25 cellular contexts compared by ENCODE assay signal in genomic region chr7:82313269-82313668, GRCh38.
"Had no signal": no experiment of that assay in that cellular context is flagged by ENCODE, and none has a peak within 500 bp of the region (broad histone marks: within the 10 kb centered on the region; RNA-seq: fewer than 3 reads in every experiment).

No MANE protein-coding gene starts in this region.

- H3K4me1 ChIP-seq: ascending aorta, body of pancreas had no signal

- H3K9me3 Mint-ChIP-seq: activated CD4-positive, alpha-beta T cell treated with anti-CD3 and anti-CD28 coated beads, Interleukin-2, amount 10 ng/mL, durations not matched to agents 24 days and 14 days; activated naive CD8-positive, alpha-beta T cell treated with anti-CD3 and anti-CD28 coated beads, Interleukin-2, amount 50 U/mL, for 24 hours; T-helper 1 cell treated with Interleukin-12 subunit alpha and Interleukin-12 subunit beta and Interleukin-4 antibody, amounts not matched to agents 30 μg/mL and 1 μg/mL, for 36 hours had no signal

- H3K36me3 Mint-ChIP-seq: activated naive CD4-positive, alpha-beta T cell treated with anti-CD3 and anti-CD28 coated beads, Interleukin-2, amount 50 U/mL, for 72 hours had no signal

- ATAC-seq: activated naive CD4-positive, alpha-beta T cell treated with anti-CD3 and anti-CD28 coated beads, Interleukin-2, amount 50 U/mL, for 72 hours; activated naive CD8-positive, alpha-beta T cell treated with anti-CD3 and anti-CD28 coated beads, Interleukin-2, amount 50 U/mL, for 24 hours; activated T-cell treated with anti-CD3 and anti-CD28 coated beads, Interleukin-2, amount 50 U/mL, for 4 hours; body of pancreas had no signal

- H3K4me1 Mint-ChIP-seq: activated B cell treated with CpG ODN at 0.5 μM for 24 hours; activated CD4-positive, alpha-beta T cell treated with anti-CD3 and anti-CD28 coated beads, Interleukin-2, amount 10 ng/mL, durations not matched to agents 24 days and 14 days; activated naive CD8-positive, alpha-beta T cell treated with anti-CD3 and anti-CD28 coated beads, Interleukin-2, amount 50 U/mL, for 24 hours; central memory CD8-positive, alpha-beta T cell had no signal

- H3K9me3 ChIP-seq: body of pancreas, MG63 had no signal

- H3K27me3 Mint-ChIP-seq: activated B cell treated with CpG ODN at 0.5 μM for 24 hours; activated CD4-positive, alpha-beta T cell treated with anti-CD3 and anti-CD28 coated beads, Interleukin-2, amount 10 ng/mL, durations not matched to agents 24 days and 14 days; activated naive CD8-positive, alpha-beta T cell treated with anti-CD3 and anti-CD28 coated beads, Interleukin-2, amount 50 U/mL, for 24 hours; central memory CD8-positive, alpha-beta T cell had no signal

- H3K27ac ChIP-seq: ascending aorta, body of pancreas had no signal

- H3K27ac Mint-ChIP-seq: activated B cell treated with CpG ODN at 0.5 μM for 24 hours; activated CD4-positive, alpha-beta T cell treated with anti-CD3 and anti-CD28 coated beads, Interleukin-2, amount 10 ng/mL, durations not matched to agents 24 days and 14 days; activated naive CD4-positive, alpha-beta T cell treated with anti-CD3 and anti-CD28 coated beads, Interleukin-2, amount 50 U/mL, for 72 hours; activated naive CD8-positive, alpha-beta T cell treated with anti-CD3 and anti-CD28 coated beads, Interleukin-2, amount 50 U/mL, for 24 hours; T-helper 1 cell treated with Interleukin-12 subunit alpha and Interleukin-12 subunit beta and Interleukin-4 antibody, amounts not matched to agents 30 μg/mL and 1 μg/mL, for 36 hours had no signal

- H3K4me3 Mint-ChIP-seq: activated B cell treated with CpG ODN at 0.5 μM for 24 hours; activated CD4-positive, alpha-beta T cell treated with anti-CD3 and anti-CD28 coated beads, Interleukin-2, amount 10 ng/mL, durations not matched to agents 24 days and 14 days; activated naive CD8-positive, alpha-beta T cell treated with anti-CD3 and anti-CD28 coated beads, Interleukin-2, amount 50 U/mL, for 24 hours; activated T-cell treated with anti-CD3 and anti-CD28 coated beads, Interleukin-2, amount 50 U/mL, for 4 hours; central memory CD8-positive, alpha-beta T cell; T-helper 1 cell treated with Interleukin-12 subunit alpha and Interleukin-12 subunit beta and Interleukin-4 antibody, amounts not matched to agents 30 μg/mL and 1 μg/mL, for 36 hours had no signal

- H3K27me3 ChIP-seq: ascending aorta, body of pancreas, MG63 had no signal

- DNase-seq: activated B cell treated with CpG ODN at 0.5 μM for 24 hours; activated CD4-positive, alpha-beta T cell treated with anti-CD3 and anti-CD28 coated beads for 1 hour; activated CD4-positive, alpha-beta T cell treated with anti-CD3 and anti-CD28 coated beads, Interleukin-2, amount 10 ng/mL, durations not matched to agents 24 days and 14 days; activated CD4-positive, alpha-beta T cell treated with anti-CD3 and anti-CD28 coated beads, Interleukin-2, amount 50 U/mL, for 48 hours; activated CD8-positive, alpha-beta memory T cell treated with anti-CD3 and anti-CD28 coated beads for 24 hours; activated effector memory CD4-positive, alpha-beta T cell treated with anti-CD3 and anti-CD28 coated beads, Interleukin-2, amount 50 U/mL, for 16 hours; activated naive CD4-positive, alpha-beta T cell treated with Interleukin-2 at 50 U/mL for 16 hours; activated naive CD8-positive, alpha-beta T cell treated with anti-CD3 and anti-CD28 coated beads, Interleukin-2, amount 50 U/mL, for 24 hours; activated T-cell treated with anti-CD3 and anti-CD28 coated beads, Interleukin-2, amount 50 U/mL, for 4 hours; amniotic stem cell; body of pancreas; MG63; MV-4-11; NCI-H1092 treated with DMSO at 0.1 percent for 48 hours; NCI-H1417 treated with DMSO at 0.1 percent for 48 hours; NCI-H1694; NCI-H2029; NCI-H2107; NCI-H446; NCI-H524; SHP77 had no signal

- H3K36me3 ChIP-seq: ascending aorta, MG63 had no signal

- H3K4me3 ChIP-seq: ascending aorta, body of pancreas, MG63 had no signal
